Comparison of ENCODE assay signal across 10 cellular contexts in the genomic region with DNA sequence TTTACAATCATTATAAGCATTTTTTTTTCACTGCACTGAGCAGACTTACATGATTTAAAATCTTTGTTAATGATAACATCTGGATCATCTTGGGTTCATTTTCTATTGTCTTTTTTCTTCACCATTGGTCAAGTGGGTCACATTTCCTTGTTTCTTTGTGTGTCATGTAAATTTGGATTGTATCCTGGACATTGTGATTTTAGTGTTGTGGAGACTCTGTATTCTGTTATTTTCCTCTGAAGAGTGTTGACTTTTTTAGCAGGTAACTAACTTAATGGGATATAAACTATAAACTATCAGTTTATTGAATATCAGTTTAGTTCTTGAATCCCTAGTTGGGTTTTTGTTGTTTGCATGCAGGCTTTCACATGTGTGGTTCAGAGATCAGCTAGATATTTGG. TPM values are rescaled to one million over a fixed set of nuclear protein-coding genes. Genes with fewer than 3 reads are reported as not detected.
"Had no signal": no experiment of that assay in that cellular context is flagged by ENCODE, and none has a peak within 500 bp of the region (broad histone marks: within the 10 kb centered on the region; RNA-seq: fewer than 3 reads in every experiment).

No MANE protein-coding gene starts in this region.

- H3K27ac ChIP-seq: HL-60 had no signal

- H3K4me3 ChIP-seq: K562 had no signal

- DNase-seq: IMR-90, KBM-7, KG1 had no signal

- ATAC-seq: HepG2, K562 had no signal

- H3K4me3 Mint-ChIP-seq: IgD-negative memory B cell had no signal

- FAIRE-seq: HepG2, HTR-8/SVneo, K562 had no signal

- H3K27ac Mint-ChIP-seq: IgD-negative memory B cell had no signal

RNA-seq across cellular contexts. Expression of a gene that starts 4.0 kb away (rescaled TPM):
- total RNA-seq: HepG2, HT-29, HT1080 had no signal
